In the genomic region with DNA sequence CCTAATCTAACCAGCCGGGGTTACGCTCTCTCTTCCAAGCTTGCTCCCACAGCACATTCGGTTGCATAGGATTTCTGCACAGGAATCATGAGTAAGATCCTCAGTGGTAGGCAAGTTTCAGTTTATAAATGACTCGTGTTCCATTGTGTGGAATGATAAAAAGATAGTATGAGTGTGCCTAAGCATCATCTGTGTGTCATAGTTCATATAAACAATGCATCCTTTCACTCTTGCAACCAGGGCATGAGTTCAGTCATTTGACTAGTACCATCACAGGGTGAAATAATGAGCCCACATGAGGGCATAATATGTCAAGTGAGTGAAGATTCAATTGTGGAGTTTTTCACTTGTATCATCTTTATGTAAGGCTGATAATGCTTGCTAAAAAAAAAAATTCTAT, we compare ENCODE assay signal across 31 cellular contexts.
A peak's percentile ranks its signal among the peaks of the same experiment; 100 is the strongest.
DNase-seq lines count a peak whose midpoint lies in the region; ATAC-seq, FAIRE-seq and TF ChIP-seq lines count a peak whose summit lies in the region.
"Had no signal": no experiment of that assay in that cellular context is flagged by ENCODE, and none has a peak within 500 bp of the region (broad histone marks: within the 10 kb centered on the region; RNA-seq: fewer than 3 reads in every experiment).

No MANE protein-coding gene starts in this region.

- no peak overlapping the region for H2AK9ac ChIP-seq in IMR-90 (replicated peaks; ENCODE audit: low read depth, low read length, poor library complexity)

- POLR2A ChIA-PET in IMR-90 (lab: Charles Lee; ENCODE audit: unreplicated experiment): no interaction called here
- POLR2A ChIA-PET in endothelial cell of umbilical vein (lab: Charles Lee): no interaction called here

- H3K14ac ChIP-seq in IMR-90 (replicated peaks; ENCODE audit: low read depth, low read length): no peak overlapping the region
- H3K14ac ChIP-seq in mesenchymal stem cell (ENCODE audit: low read length in 2 of 2): peak overlapping the region in 1 of 2 experiments; percentile 15

- no peak for TF ChIP-seq CTCF in IMR-90 (conservative IDR thresholded peaks at IDR 0.05; ENCODE audit: low read depth, low read length)
- no peak for TF ChIP-seq CTCF in endothelial cell of umbilical vein (IDR thresholded peaks at IDR 0.05; ENCODE audit: extremely low read depth in 1 of 2, insufficient read depth in 1 of 2, low read depth in 1 of 2, low read length in 2 of 2)

- H3K4me2 ChIP-seq in IMR-90 (ENCODE audit: low read depth, low read length) (peak overlapping the region; percentile 7; the same call in 1 of the 2 replicates), endothelial cell of umbilical vein (ENCODE audit: insufficient read depth, low read length) (no peak overlapping the region), mesenchymal stem cell (ENCODE audit: low read length, poor library complexity, severe bottlenecking) (no peak overlapping the region)

- H3K9ac ChIP-seq in IMR-90 (ENCODE audit: low read depth, low read length) (no peak overlapping the region), endothelial cell of umbilical vein (replicated peaks; ENCODE audit: extremely low read depth, insufficient read depth, low read length) (no peak overlapping the region), mesenchymal stem cell (ENCODE audit: low read length) (no peak overlapping the region)

- no peak overlapping the region for H2BK12ac ChIP-seq in mesenchymal stem cell (ENCODE audit: low read length in 2 of 2)

- H3K4me3 ChIP-seq in IMR-90 (ENCODE audit: insufficient read depth, low read depth, low read length) (no peak overlapping the region), endothelial cell of umbilical vein (replicated peaks in 1 of 3; ENCODE audit: insufficient read depth in 1 of 3, low read depth in 1 of 3, low read length in 3 of 3) (no peak overlapping the region), mesenchymal stem cell (ENCODE audit: insufficient read depth in 1 of 2, low read depth in 1 of 2, low read length in 2 of 2) (no peak overlapping the region)
- H3K4me3 ChIP-seq: body of pancreas, esophagus squamous epithelium, HAP-1, heart right ventricle, left lung, ovary, right lobe of liver, upper lobe of right lung had no signal

- no peak overlapping the region for H3K4ac ChIP-seq in IMR-90 (ENCODE audit: low read depth, low read length)
- peak overlapping the region in 1 of 2 experiments; percentile 16 for H3K4ac ChIP-seq in mesenchymal stem cell (ENCODE audit: low read depth in 1 of 2, low read length in 2 of 2)

- no peaks in the 10 kb centered on the region for H3K27me3 Mint-ChIP-seq in effector memory CD8-positive, alpha-beta T cell
- H3K27me3 Mint-ChIP-seq: activated naive CD8-positive, alpha-beta T cell had no signal

- no peak for FAIRE-seq in endothelial cell of umbilical vein (lab: Jason Lieb, UNC)
- FAIRE-seq: GM18507 had no signal

- CTCF ChIA-PET in IMR-90 (lab: Yijun Ruan, JAX): no interaction called here
- CTCF ChIA-PET in endothelial cell of umbilical vein (lab: Charles Lee): no interaction called here

- H3K27me3 ChIP-seq in IMR-90 (ENCODE audit: control insufficient read depth, insufficient read depth, low read length) (no peaks in the 10 kb centered on the region), endothelial cell of umbilical vein (ENCODE audit: control insufficient read depth in 2 of 2, insufficient read depth in 2 of 2, low read length in 2 of 2) (no peaks in the 10 kb centered on the region), mesenchymal stem cell (ENCODE audit: control insufficient read depth in 1 of 2, insufficient read depth in 1 of 2, low read length in 2 of 2) (no peaks in the 10 kb centered on the region)
- H3K27me3 ChIP-seq: body of pancreas, esophagus squamous epithelium, heart right ventricle, left lung, ovary, right lobe of liver, upper lobe of right lung had no signal

- H2BK120ac ChIP-seq in IMR-90 (ENCODE audit: low read depth, low read length): no peak overlapping the region
- H2BK120ac ChIP-seq in mesenchymal stem cell (ENCODE audit: low read depth, low read length): no peak overlapping the region

- DNase-seq in Daoy (ENCODE audit: low read depth) (peak; percentile 17), IMR-90 (peak; percentile 41), endothelial cell of umbilical vein (ENCODE audit: low read depth, low spot score) (no peak), mesenchymal stem cell (peak; percentile 18), DMS79 (lab: John Stamatoyannopoulos, UW) (no peak), head of caudate nucleus (no peak), NCI-H2107 treated with DMSO at 0.1 percent for 48 hours (lab: John Stamatoyannopoulos, UW; ENCODE audit: unreplicated experiment) (no peak)
- no peak for DNase-seq in effector memory CD8-positive, alpha-beta T cell
- DNase-seq: activated CD4-positive, alpha-beta T cell treated with anti-CD3 and anti-CD28 coated beads, Interleukin-2, amount 50 U/mL, for 4 hours; activated CD8-positive, alpha-beta memory T cell treated with anti-CD3 and anti-CD28 coated beads, Interleukin-2, amount 50 U/mL, for 4 hours; body of pancreas; effector CD8-positive, alpha-beta T cell; esophagus squamous epithelium; GDM1; heart right ventricle; Kasumi-1; left lung; midbrain; natural killer cell; NCI-H1092; NCI-H1930; NCI-H2227 treated with DMSO at 0.1 percent for 48 hours; ovary; right lobe of liver; upper lobe of right lung; WERI-Rb-1 had no signal

- H3K36me3 Mint-ChIP-seq in effector memory CD8-positive, alpha-beta T cell (ENCODE audit: insufficient read depth): no peaks in the 10 kb centered on the region
- H3K36me3 Mint-ChIP-seq: activated naive CD8-positive, alpha-beta T cell had no signal

- H2AK5ac ChIP-seq in IMR-90 (ENCODE audit: low read depth, low read length) (no peak overlapping the region), mesenchymal stem cell (ENCODE audit: low read length, severe bottlenecking) (no peak overlapping the region)

- H3K4me1 Mint-ChIP-seq in effector memory CD8-positive, alpha-beta T cell (ENCODE audit: low read depth in 2 of 2): no peaks in the 10 kb centered on the region
- H3K4me1 Mint-ChIP-seq: natural killer cell had no signal

- H3K18ac ChIP-seq in IMR-90 (ENCODE audit: low read depth, low read length) (no peak overlapping the region), mesenchymal stem cell (ENCODE audit: low read depth in 1 of 2, low read length in 2 of 2) (peak overlapping the region in 1 of 2 experiments; percentile 52)

- H2BK5ac ChIP-seq in IMR-90 (ENCODE audit: low read depth, low read length, poor library complexity, severe bottlenecking): no peak overlapping the region
- no peak overlapping the region for H2BK5ac ChIP-seq in mesenchymal stem cell (ENCODE audit: low read depth, low read length, poor library complexity, severe bottlenecking)

- H3K4me3 Mint-ChIP-seq in effector memory CD8-positive, alpha-beta T cell: no peak overlapping the region
- H3K4me3 Mint-ChIP-seq: activated naive CD8-positive, alpha-beta T cell; natural killer cell had no signal

- ATAC-seq in IMR-90 (ENCODE audit: low read depth): peak; percentile 27; the same call in 1 of the 2 replicates
- ATAC-seq in effector memory CD8-positive, alpha-beta T cell (replicated peaks): no peak
- ATAC-seq: body of pancreas, heart right ventricle, left lung, natural killer cell, right lobe of liver, upper lobe of right lung had no signal

- dilution Hi-C loops in IMR-90 (cut with HindIII; ENCODE audit: low sequenced_read_pairs, unreplicated experiment) (no loop called here), endothelial cell of umbilical vein (cut with MboI; ENCODE audit: extremely low pct_ligation_motif_present, low sequenced_read_pairs) (no loop called here)

- intact Hi-C loops in IMR-90 (cut with micrococcal nuclease) (no loop called here), endothelial cell of umbilical vein (cut with micrococcal nuclease) (no loop called here), head of caudate nucleus (cut with DNase I) (no loop called here)

- H3K27ac ChIP-seq in IMR-90 (ENCODE audit: insufficient read depth, low read length): no peak overlapping the region
- H3K27ac ChIP-seq in endothelial cell of umbilical vein (ENCODE audit: insufficient read depth, low read depth, low read length): no peak overlapping the region
- H3K27ac ChIP-seq in mesenchymal stem cell (ENCODE audit: low read length, poor library complexity, severe bottlenecking): no peak overlapping the region
- H3K27ac ChIP-seq: body of pancreas, C4-2B, esophagus squamous epithelium, heart right ventricle, left lung, ovary, right lobe of liver, upper lobe of right lung, WERI-Rb-1 had no signal

- H2BK20ac ChIP-seq in IMR-90 (ENCODE audit: low read depth, low read length): no peak overlapping the region

- no peaks in the 10 kb centered on the region for H4K20me1 ChIP-seq in IMR-90 (ENCODE audit: insufficient read depth, low read length)
- no peaks in the 10 kb centered on the region for H4K20me1 ChIP-seq in endothelial cell of umbilical vein (replicated peaks; ENCODE audit: control insufficient read depth, extremely low read depth, insufficient read depth, low read length)

- H3K9me3 Mint-ChIP-seq in effector memory CD8-positive, alpha-beta T cell: peaks cover 2% of the 10 kb centered on the region in 2 donors

- H3K9me1 ChIP-seq in IMR-90 (ENCODE audit: insufficient read depth, low read length) (no peaks in the 10 kb centered on the region), endothelial cell of umbilical vein (replicated peaks; ENCODE audit: control insufficient read depth, extremely low read depth, insufficient read depth, low read length) (no peaks in the 10 kb centered on the region)

- no peaks in the 10 kb centered on the region for H3K9me3 ChIP-seq in IMR-90 (ENCODE audit: control insufficient read depth, insufficient read depth, low read length)
- no peaks in the 10 kb centered on the region for H3K9me3 ChIP-seq in endothelial cell of umbilical vein (replicated peaks; ENCODE audit: control insufficient read depth, insufficient read depth, low read length)
- peaks cover 5% of the 10 kb centered on the region for H3K9me3 ChIP-seq in mesenchymal stem cell (ENCODE audit: control insufficient read depth, low read length)
- H3K9me3 ChIP-seq: body of pancreas, esophagus squamous epithelium, HAP-1, ovary, right lobe of liver, upper lobe of right lung had no signal

- no TSS peak for BruUV-seq in IMR-90 (replicated peaks; lab: Mats Ljungman, UMichigan)
- BruUV-seq in endothelial cell of umbilical vein (replicated peaks; lab: Mats Ljungman, UMichigan): no TSS peak

- no peaks in the 10 kb centered on the region for H3K4me1 ChIP-seq in IMR-90 (ENCODE audit: control insufficient read depth, insufficient read depth, low read length)
- no peaks in the 10 kb centered on the region for H3K4me1 ChIP-seq in endothelial cell of umbilical vein (ENCODE audit: control insufficient read depth, extremely low read depth, insufficient read depth, low read length)
- no peaks in the 10 kb centered on the region for H3K4me1 ChIP-seq in mesenchymal stem cell (ENCODE audit: control insufficient read depth, insufficient read depth, low read depth, low read length)
- H3K4me1 ChIP-seq: body of pancreas, esophagus squamous epithelium, HAP-1, heart right ventricle, left lung, right lobe of liver, upper lobe of right lung had no signal

- no peaks in the 10 kb centered on the region for H3K79me1 ChIP-seq in IMR-90 (ENCODE audit: low read depth in 1 of 2, low read length in 2 of 2)
- H3K79me1 ChIP-seq in mesenchymal stem cell (replicated peaks; ENCODE audit: low read length, poor library complexity, severe bottlenecking): no peaks in the 10 kb centered on the region

- H2BK15ac ChIP-seq in IMR-90 (ENCODE audit: low read depth, low read length): no peak overlapping the region
- no peak overlapping the region for H2BK15ac ChIP-seq in mesenchymal stem cell (ENCODE audit: low read depth, poor library complexity, severe bottlenecking)

- H3K79me2 ChIP-seq in endothelial cell of umbilical vein (ENCODE audit: control insufficient read depth, insufficient read depth, low read length): no peaks in the 10 kb centered on the region

- no peak overlapping the region for H3K56ac ChIP-seq in IMR-90 (ENCODE audit: extremely low read depth, insufficient read depth, low read length)

- no CpG with 5 or more reads among the region's 4 CpGs for WGBS in IMR-90 (ENCODE audit: extremely low coverage in 2 of 2, insufficient read length in 1 of 2), 2 experiments
- WGBS in mesenchymal stem cell: 67% methylated on average over 3 of the region's 4 CpGs

- H4K5ac ChIP-seq in IMR-90 (ENCODE audit: low read depth, low read length): no peak overlapping the region

- in situ Hi-C loops in IMR-90 (cut with MboI; ENCODE audit: low sequenced_read_pairs): no loop called here

- H3K23ac ChIP-seq in IMR-90 (ENCODE audit: low read depth, low read length): no peak overlapping the region
- H3K23ac ChIP-seq in mesenchymal stem cell (ENCODE audit: low read length in 2 of 2): no peak overlapping the region

- TF ChIP-seq RAD21 in IMR-90 (IDR thresholded peaks at IDR 0.05; ENCODE audit: low read length): no peak

- H4K8ac ChIP-seq in IMR-90 (ENCODE audit: low read depth in 2 of 2, low read length in 2 of 2) (no peak overlapping the region), mesenchymal stem cell (ENCODE audit: low read length) (no peak overlapping the region)

- H2AFZ ChIP-seq in IMR-90 (replicated peaks; ENCODE audit: low read length, poor library complexity) (no peak overlapping the region), endothelial cell of umbilical vein (ENCODE audit: low read depth, low read length) (no peak overlapping the region), mesenchymal stem cell (ENCODE audit: low read depth, low read length) (no peak overlapping the region)

- H3K36me3 ChIP-seq in IMR-90 (ENCODE audit: control insufficient read depth, insufficient read depth, low read length): no peaks in the 10 kb centered on the region
- H3K36me3 ChIP-seq in endothelial cell of umbilical vein (ENCODE audit: control insufficient read depth in 2 of 2, extremely low read depth in 1 of 2, insufficient read depth in 2 of 2, low read length in 2 of 2): no peaks in the 10 kb centered on the region
- H3K36me3 ChIP-seq in mesenchymal stem cell (ENCODE audit: control insufficient read depth in 1 of 2, insufficient read depth in 2 of 2, low read depth in 1 of 2, low read length in 2 of 2): no peaks in the 10 kb centered on the region
- H3K36me3 ChIP-seq: esophagus squamous epithelium, HAP-1, heart right ventricle, left lung, ovary, right lobe of liver, upper lobe of right lung, WERI-Rb-1 had no signal

- H4K91ac ChIP-seq in IMR-90 (ENCODE audit: insufficient read depth, low read depth, low read length) (no peak overlapping the region), mesenchymal stem cell (ENCODE audit: low read length) (no peak overlapping the region)

- TF ChIP-seq POLR2A in IMR-90 (IDR thresholded peaks at IDR 0.05; ENCODE audit: low read depth, low read length) (no peak), endothelial cell of umbilical vein (IDR thresholded peaks at IDR 0.05; ENCODE audit: low read depth, low read length) (no peak)

- no peak overlapping the region for H3K27ac Mint-ChIP-seq in effector memory CD8-positive, alpha-beta T cell
- H3K27ac Mint-ChIP-seq: activated naive CD8-positive, alpha-beta T cell; activated T-helper 2 cell treated with anti-CD3 and anti-CD28 coated beads, Interferon-gamma antibody, Interleukin-2, Interleukin-4, amounts not matched to agents 10 μg/mL and 5 μg/mL and 100 μg/mL, durations not matched to agents 14 hours and 24 hours and 36 hours; natural killer cell had no signal

Comparison
In these comparisons a context has a peak if more than half of its experiments do, and no peak if none do; other contexts are left out.
1. DNase-seq: peak in Daoy (single experiment), IMR-90 (single experiment) and mesenchymal stem cell (single experiment); none in endothelial cell of umbilical vein (single experiment), effector memory CD8-positive, alpha-beta T cell (0 of 3), DMS79 (single experiment), head of caudate nucleus (0 of 42) and NCI-H2107 treated with DMSO at 0.1 percent for 48 hours (single experiment).